8 cellular contexts compared by ENCODE assay signal in genomic region chr20:45857114-45857835, GRCh38. TPM values are rescaled to one million over a fixed set of nuclear protein-coding genes. Genes with fewer than 3 reads are reported as not detected.
A peak's percentile ranks its signal among the peaks of the same experiment; 100 is the strongest.
DNase-seq lines count a peak whose midpoint lies in the region; ATAC-seq and TF ChIP-seq lines count a peak whose summit lies in the region.

Gene ACOT8, minus strand, starts transcription at chr20:45857392. Its CDS starts 77 bp downstream, at chr20:45857315.
Gene ZSWIM3, plus strand, starts transcription at chr20:45857614. Its CDS starts 212 bp downstream, at chr20:45857826.

- no peaks in the 10 kb centered on the region for H3K9me3 Mint-ChIP-seq in activated B cell treated with CpG ODN at 0.5 μM for 24 hours

- peaks cover 48% of the 10 kb centered on the region for H3K4me1 Mint-ChIP-seq in activated B cell treated with CpG ODN at 0.5 μM for 24 hours

- intact Hi-C loops in activated B cell treated with CpG ODN at 0.5 μM for 24 hours (cut with micrococcal nuclease), result loop anchor here (1.0 to 2.0 kb wide), 8 partner anchors 15 to 232 kb away; partner anchors contain the start of genes CTSA, NCOA5, NEURL2 and UBE2C

- CTCF ChIA-PET in activated B cell treated with CpG ODN at 0.5 μM for 24 hours (lab: Charles Lee), result interaction anchor here (1.5 kb wide), 1 partner anchor 15 kb away, joined by 5 read pairs; no protein-coding TSS in a partner anchor

- H3K4me3 Mint-ChIP-seq in activated B cell treated with CpG ODN at 0.5 μM for 24 hours, result peak within 1 kb of the TSS; percentile 94

- POLR2A ChIA-PET in activated B cell treated with CpG ODN at 0.5 μM for 24 hours (lab: Charles Lee), result interaction anchor here (0.6 to 2.6 kb wide), 20 partner anchors 8 to 507 kb away, joined by 3 to 39 read pairs (median 4); partner anchors contain the start of genes CTSA, DNTTIP1, NEURL2 and PCIF1

- DNase-seq in AG09319 (ENCODE audit: extremely low read depth, low read depth) (peak; percentile 100), NCI-H226 (peak; percentile 100), activated B cell treated with CpG ODN at 0.5 μM for 24 hours (peak; percentile 67), cerebellar cortex (ENCODE audit: low spot score) (peak; percentile 100), islet precursor cell (peak; percentile 99)
- DNase-seq in stimulated activated CD4-positive, alpha-beta T cell treated with anti-CD3 and anti-CD28 coated beads, Interleukin-12 subunit alpha, Interleukin-12 subunit beta, amount 100 ng/mL, for 4 hours, result peak; percentile 77

- TF ChIP-seq CTCF in AG09319 (IDR thresholded peaks at IDR 0.05; ENCODE audit: low read depth, low read length) (no peak), activated B cell treated with CpG ODN at 0.5 μM for 24 hours (IDR thresholded peaks at IDR 0.05) (no peak)

- H3K27ac Mint-ChIP-seq in activated B cell treated with CpG ODN at 0.5 μM for 24 hours, result peak within 1 kb of the TSS; percentile 94

- ATAC-seq in GM19023 (IDR thresholded peaks at IDR 0.05; ENCODE audit: unreplicated experiment) (peak; percentile 94), HG03196 (IDR thresholded peaks at IDR 0.05; ENCODE audit: unreplicated experiment) (peak; percentile 91), activated B cell treated with CpG ODN at 0.5 μM for 24 hours (ENCODE audit: low read depth) (peak; percentile 98)

- no peaks in the 10 kb centered on the region for H3K27me3 Mint-ChIP-seq in activated B cell treated with CpG ODN at 0.5 μM for 24 hours

- H3K36me3 Mint-ChIP-seq in activated B cell treated with CpG ODN at 0.5 μM for 24 hours (ENCODE audit: low read depth), result peaks cover 22% of the 10 kb centered on the region

RNA-seq across cellular contexts. Expression of gene ACOT8, which starts in this region (rescaled TPM):
- total RNA-seq in activated B cell treated with CpG ODN at 0.5 μM for 24 hours, result 24.5 and 27.3 TPM in 2 replicates

RNA-seq across cellular contexts. Expression of gene ZSWIM3, which starts in this region (rescaled TPM):
- total RNA-seq in activated B cell treated with CpG ODN at 0.5 μM for 24 hours, result 5.9 and 6.4 TPM in 2 replicates

Comparison
In these comparisons a context has a peak if more than half of its experiments do, and no peak if none do; other contexts are left out.
1. Peak in every context shown above with its lines: DNase-seq and ATAC-seq.